ENCODE assay signal across 9 cellular contexts in genomic region chr13:110388141-110388943, GRCh38.
A peak's percentile ranks its signal among the peaks of the same experiment; 100 is the strongest.
DNase-seq lines count a peak whose midpoint lies in the region; ATAC-seq and TF ChIP-seq lines count a peak whose summit lies in the region.
"Had no signal": no experiment of that assay in that cellular context is flagged by ENCODE, and none has a peak within 500 bp of the region (broad histone marks: within the 10 kb centered on the region; RNA-seq: fewer than 3 reads in every experiment).

No MANE protein-coding gene starts in this region.

- peak in 1 of 2 donors; percentile 6 for TF ChIP-seq POLR2A in gastrocnemius medialis (IDR thresholded peaks at IDR 0.05)

- no peaks in the 10 kb centered on the region for H3K27me3 ChIP-seq in gastrocnemius medialis

- H3K27ac ChIP-seq in gastrocnemius medialis: peak overlapping the region; percentile 65 to 74 (median 69)

- TF ChIP-seq CTCF in gastrocnemius medialis (IDR thresholded peaks at IDR 0.05 in 4 of 5, conservative IDR thresholded peaks at IDR 0.05 in 1 of 5): no peak

- H3K9me3 ChIP-seq in gastrocnemius medialis: no peaks in the 10 kb centered on the region

- peak overlapping the region in 3 of 4 donors; percentile 16 to 30 (median 26) for H3K4me3 ChIP-seq in gastrocnemius medialis

- intact Hi-C loops in left cardiac atrium (cut with DNase I): no loop called here
- intact Hi-C loops in gastrocnemius medialis (cut with DNase I; ENCODE audit: low total_unique reads): no loop called here

- H3K4me1 ChIP-seq in gastrocnemius medialis: peaks cover 14 to 32% of the 10 kb centered on the region in 2 donors

- DNase-seq in T1000 (lab: John Stamatoyannopoulos, UW) (peak; percentile 65), left cardiac atrium (peak; percentile 50), gastrocnemius medialis (peak in 1 of 2 donors; percentile 37), 8988T (no peak), GOT3 (lab: John Stamatoyannopoulos, UW) (no peak), NCI-H2029 (lab: John Stamatoyannopoulos, UW) (no peak)
- DNase-seq: NCI-H1048 had no signal

- in situ Hi-C loops in gastrocnemius medialis (cut with MboI; ENCODE audit: low sequenced_read_pairs in 4 of 4): no loop called here

- ATAC-seq in GM19397 (IDR thresholded peaks at IDR 0.05; ENCODE audit: unreplicated experiment) (peak; percentile 5), left cardiac atrium (peak; percentile 38 to 62), gastrocnemius medialis (peak in 1 of 2 donors; percentile 42), HG02973 (IDR thresholded peaks at IDR 0.05; ENCODE audit: unreplicated experiment) (no peak)

- H3K36me3 ChIP-seq in gastrocnemius medialis: no peaks in the 10 kb centered on the region

Comparison
In these comparisons a context has a peak if more than half of its experiments do, and no peak if none do; other contexts are left out.
1. DNase-seq: peak in T1000 (single experiment) and left cardiac atrium (single experiment); none in 8988T (single experiment), GOT3 (single experiment) and NCI-H2029 (single experiment).